ENCODE assay signal across 13 cellular contexts in the genomic region with DNA sequence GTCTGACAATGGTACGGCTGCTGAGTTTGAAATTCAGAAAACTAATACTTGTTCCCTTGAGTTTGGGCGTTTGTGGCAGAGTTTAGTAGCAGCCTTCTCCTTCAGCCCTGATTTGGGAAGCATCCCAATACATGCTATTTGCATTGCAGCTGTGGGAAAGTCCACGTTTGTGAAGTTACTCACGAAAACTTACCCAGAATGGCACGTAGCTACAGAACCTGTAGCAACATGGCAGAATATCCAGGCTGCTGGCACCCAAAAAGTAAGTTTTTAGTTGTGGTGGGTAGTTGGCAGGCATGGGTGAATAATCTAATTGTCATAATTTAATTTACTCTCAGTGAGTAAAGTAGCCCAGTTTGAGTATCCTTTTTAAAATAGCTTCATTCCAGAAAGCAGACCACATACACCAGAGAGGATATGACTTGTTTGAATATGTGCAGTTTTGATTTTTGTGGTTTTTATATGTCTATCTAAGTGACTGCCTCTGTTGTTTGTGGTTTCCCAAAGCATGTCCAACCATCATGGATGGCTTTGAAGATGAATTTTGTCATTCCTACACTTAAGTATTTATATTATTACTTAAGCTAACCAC. TPM values are rescaled to one million over a fixed set of nuclear protein-coding genes. Genes with fewer than 3 reads are reported as not detected.
DNase-seq lines count a peak whose midpoint lies in the region; ATAC-seq, FAIRE-seq and TF ChIP-seq lines count a peak whose summit lies in the region.
"Had no signal": no experiment of that assay in that cellular context is flagged by ENCODE, and none has a peak within 500 bp of the region (broad histone marks: within the 10 kb centered on the region; RNA-seq: fewer than 3 reads in every experiment).

No MANE protein-coding gene starts in this region.

- WGBS in IMR-90 (ENCODE audit: extremely low coverage in 2 of 2, insufficient read length in 1 of 2), 2 experiments, result 80% methylated on average over 1 of the region's 5 CpGs; no CpG with 5 or more reads in 1 of the 2 experiments
- 40% methylated on average over 5 of the region's 5 CpGs for WGBS in GM12878 (ENCODE audit: insufficient coverage, insufficient replicate concordance, low lambda C conversion rate, missing lambda C conversion rate)

- H2BK15ac ChIP-seq in IMR-90 (ENCODE audit: low read depth, low read length), result no peak overlapping the region

- H3K4me1 Mint-ChIP-seq in mesothelial cell of epicardium (no peaks in the 10 kb centered on the region), nephron progenitor cell (no peaks in the 10 kb centered on the region)

- intact Hi-C loops in IMR-90 (cut with micrococcal nuclease), result no loop called here
- intact Hi-C loops in GM12878 (cut with micrococcal nuclease; ENCODE audit: unreplicated experiment), result no loop called here

- H2AK5ac ChIP-seq in IMR-90 (ENCODE audit: low read depth, low read length), result no peak overlapping the region

- no peak overlapping the region for H3K56ac ChIP-seq in IMR-90 (ENCODE audit: extremely low read depth, insufficient read depth, low read length)

- H2BK120ac ChIP-seq in IMR-90 (ENCODE audit: low read depth, low read length), result no peak overlapping the region

- no peak overlapping the region for H3K18ac ChIP-seq in IMR-90 (ENCODE audit: low read depth, low read length)

- FAIRE-seq in GM12878 (lab: Jason Lieb, UNC), result no peak

- no peak overlapping the region for H4K91ac ChIP-seq in IMR-90 (ENCODE audit: insufficient read depth, low read depth, low read length)

- peak overlapping the region; percentile 62 for H3K27ac Mint-ChIP-seq in mesothelial cell of epicardium
- H3K27ac Mint-ChIP-seq in nephron progenitor cell, result no peak overlapping the region
- H3K27ac Mint-ChIP-seq: activated B cell treated with CpG ODN at 0.5 μM for 24 hours had no signal

- H3K4me2 ChIP-seq in BLaER1 (peak overlapping the region; percentile 47), IMR-90 (ENCODE audit: low read depth, low read length) (peak overlapping the region; percentile 41; the same call in 1 of the 2 replicates), GM12878 (ENCODE audit: control insufficient read depth, insufficient read depth) (no peak overlapping the region; the same call in 1 of the 2 replicates)

- TF ChIP-seq EP300 in GM12878 (IDR thresholded peaks at IDR 0.05; ENCODE audit: borderline replicate concordance in 1 of 2, control insufficient read depth in 1 of 2, low read depth in 2 of 2, low read length in 2 of 2), result no peak

- dilution Hi-C loops in IMR-90 (cut with HindIII; ENCODE audit: low sequenced_read_pairs, unreplicated experiment), result no loop called here

- BruUV-seq in IMR-90 (replicated peaks; lab: Mats Ljungman, UMichigan), result no TSS peak
- no TSS peak for BruUV-seq in GM12878 (replicated peaks; lab: Mats Ljungman, UMichigan)

- H3K27me3 ChIP-seq in BLaER1, result no peaks in the 10 kb centered on the region
- H3K27me3 ChIP-seq in IMR-90 (ENCODE audit: control insufficient read depth, insufficient read depth, low read length), result no peaks in the 10 kb centered on the region
- no peaks in the 10 kb centered on the region for H3K27me3 ChIP-seq in GM12878 (replicated peaks in 1 of 2; ENCODE audit: control insufficient read depth in 2 of 2, insufficient read depth in 2 of 2, low read length in 1 of 2)
- H3K27me3 ChIP-seq: Peyer's patch had no signal

- SMC1A ChIA-PET in GM12878 (lab: Charles Lee; ENCODE audit: uncharacterized antibody, unreplicated experiment), result interaction anchor here (0.6 to 3.2 kb wide), 10 partner anchors 9 to 885 kb away, joined by 3 to 13 read pairs (median 3); no protein-coding TSS in a partner anchor

- no peak overlapping the region for H3K23ac ChIP-seq in IMR-90 (ENCODE audit: low read depth, low read length)

- H3K14ac ChIP-seq in IMR-90 (replicated peaks; ENCODE audit: low read depth, low read length), result no peak overlapping the region

- H3K4ac ChIP-seq in IMR-90 (ENCODE audit: low read depth, low read length), result no peak overlapping the region

- TF ChIP-seq POLR2A in IMR-90 (IDR thresholded peaks at IDR 0.05; ENCODE audit: low read depth, low read length), result no peak
- no peak for TF ChIP-seq POLR2A in GM12878 (IDR thresholded peaks at IDR 0.05; ENCODE audit: low read depth, low read length)

- ATAC-seq in IMR-90 (ENCODE audit: low read depth) (peak; percentile 86), GM12878 (peak; percentile 33; the same call in 1 of the 3 replicates), GM21447 (IDR thresholded peaks at IDR 0.05; ENCODE audit: unreplicated experiment) (no peak), GM21529 (IDR thresholded peaks at IDR 0.05; ENCODE audit: unreplicated experiment) (no peak)

- H3K4me3 ChIP-seq in BLaER1, result no peak overlapping the region
- H3K4me3 ChIP-seq in IMR-90 (ENCODE audit: insufficient read depth, low read depth, low read length), result no peak overlapping the region
- no peak overlapping the region for H3K4me3 ChIP-seq in GM12878
- H3K4me3 ChIP-seq: Peyer's patch had no signal

- no peak overlapping the region for H3K9ac ChIP-seq in BLaER1
- H3K9ac ChIP-seq in IMR-90 (ENCODE audit: low read depth, low read length), result no peak overlapping the region
- no peak overlapping the region for H3K9ac ChIP-seq in GM12878 (ENCODE audit: control insufficient read depth, insufficient read depth, low read length)

- CTCF ChIA-PET in IMR-90 (lab: Yijun Ruan, JAX) (interaction anchor here (0.6 kb wide), 1 partner anchor 11 kb away, joined by 3 read pairs; no protein-coding TSS in a partner anchor), GM12878 (lab: Yijun Ruan, JAX) (interaction anchor here (1.0 to 2.6 kb wide), 7 partner anchors 27 to 115 kb away, joined by 3 to 10 read pairs (median 3); a partner anchor contains a TSS)

- H3K79me2 ChIP-seq in GM12878 (ENCODE audit: control insufficient read depth, insufficient read depth, low read length), result peaks cover 67% of the 10 kb centered on the region

- H4K8ac ChIP-seq in IMR-90 (ENCODE audit: low read depth in 2 of 2, low read length in 2 of 2), result no peak overlapping the region

- no peaks in the 10 kb centered on the region for H3K27me3 Mint-ChIP-seq in mesothelial cell of epicardium (ENCODE audit: low read depth)
- H3K27me3 Mint-ChIP-seq in nephron progenitor cell (ENCODE audit: low read depth, poor library complexity), result no peaks in the 10 kb centered on the region
- H3K27me3 Mint-ChIP-seq: activated B cell treated with CpG ODN at 0.5 μM for 24 hours had no signal

- peaks cover 7% of the 10 kb centered on the region for H3K36me3 Mint-ChIP-seq in mesothelial cell of epicardium
- peaks cover 27% of the 10 kb centered on the region for H3K36me3 Mint-ChIP-seq in nephron progenitor cell (ENCODE audit: low read depth)

- peaks cover 32% of the 10 kb centered on the region for H3K9me1 ChIP-seq in IMR-90 (ENCODE audit: insufficient read depth, low read length)

- H2BK5ac ChIP-seq in IMR-90 (ENCODE audit: low read depth, low read length, poor library complexity, severe bottlenecking), result no peak overlapping the region

- H3K9me3 ChIP-seq in BLaER1, result no peaks in the 10 kb centered on the region
- no peaks in the 10 kb centered on the region for H3K9me3 ChIP-seq in IMR-90 (ENCODE audit: control insufficient read depth, insufficient read depth, low read length)
- no peaks in the 10 kb centered on the region for H3K9me3 ChIP-seq in GM12878 (replicated peaks; ENCODE audit: control insufficient read depth, insufficient read depth, low read length)
- H3K9me3 ChIP-seq: Peyer's patch had no signal

- DNase-seq in IMR-90 (peak; percentile 79), GM12878 (ENCODE audit: low read depth, low spot score) (no peak), mesothelial cell of epicardium (ENCODE audit: low spot score in 2 of 2, unreplicated experiment in 2 of 2) (no peak), AML-193 (lab: John Stamatoyannopoulos, UW) (no peak), nephron progenitor cell (no peak)
- DNase-seq: activated B cell treated with CpG ODN at 0.5 μM for 24 hours, aorta, glutamatergic neuron, NCI-H2081 treated with DMSO at 0.1 percent for 48 hours, Peyer's patch had no signal

- H2AK9ac ChIP-seq in IMR-90 (replicated peaks; ENCODE audit: low read depth, low read length, poor library complexity), result no peak overlapping the region

- H4K5ac ChIP-seq in IMR-90 (ENCODE audit: low read depth, low read length), result no peak overlapping the region

- RAD21 ChIA-PET in GM12878 (lab: Charles Lee; ENCODE audit: unreplicated experiment), result interaction anchor here (1.0 to 2.3 kb wide), 3 partner anchors 12 to 49 kb away, joined by 3 to 6 read pairs (median 5); no protein-coding TSS in a partner anchor

- peaks cover 20% of the 10 kb centered on the region for H3K4me1 ChIP-seq in BLaER1
- H3K4me1 ChIP-seq in IMR-90 (ENCODE audit: control insufficient read depth, insufficient read depth, low read length), result peaks cover 15% of the 10 kb centered on the region
- peaks cover 8% of the 10 kb centered on the region; the same call in 1 of the 2 replicates for H3K4me1 ChIP-seq in GM12878 (ENCODE audit: control insufficient read depth, insufficient read depth, low read length)

- TF ChIP-seq CTCF in IMR-90 (conservative IDR thresholded peaks at IDR 0.05; ENCODE audit: low read depth, low read length) (no peak), GM12878 (IDR thresholded peaks at IDR 0.05 in 2 of 3, conservative IDR thresholded peaks at IDR 0.05 in 1 of 3; ENCODE audit: control insufficient read depth in 2 of 3, extremely low read depth in 1 of 3, insufficient read depth in 1 of 3, low read depth in 3 of 3, low read length in 3 of 3) (no peak), mesothelial cell of epicardium (IDR thresholded peaks at IDR 0.05; ENCODE audit: unreplicated experiment) (no peak), nephron progenitor cell (IDR thresholded peaks at IDR 0.05) (no peak)

- H3K27ac ChIP-seq in BLaER1, result no peak overlapping the region
- no peak overlapping the region for H3K27ac ChIP-seq in IMR-90 (ENCODE audit: insufficient read depth, low read length)
- H3K27ac ChIP-seq in GM12878 (ENCODE audit: control insufficient read depth, insufficient read depth), result 0 out of 2 replicates have a peak overlapping the region, but pooled peaks have one; percentile 1
- H3K27ac ChIP-seq: Peyer's patch had no signal

- H3K79me1 ChIP-seq in IMR-90 (ENCODE audit: low read depth in 1 of 2, low read length in 2 of 2), result peaks cover 42 to 75% of the 10 kb centered on the region in 2 experiments

- in situ Hi-C loops in IMR-90 (cut with MboI; ENCODE audit: low sequenced_read_pairs), result no loop called here
- in situ Hi-C loops in GM12878 (cut with MboI), result no loop called here

- H3K9me3 Mint-ChIP-seq in mesothelial cell of epicardium, result no peaks in the 10 kb centered on the region
- H3K9me3 Mint-ChIP-seq in nephron progenitor cell, result no peaks in the 10 kb centered on the region
- H3K9me3 Mint-ChIP-seq: activated B cell treated with CpG ODN at 0.5 μM for 24 hours had no signal

- no peak for TF ChIP-seq RAD21 in IMR-90 (IDR thresholded peaks at IDR 0.05; ENCODE audit: low read length)
- TF ChIP-seq RAD21 in GM12878 (IDR thresholded peaks at IDR 0.05; ENCODE audit: insufficient read depth, low read depth, low read length), result no peak

- no peak overlapping the region for H3K4me3 Mint-ChIP-seq in mesothelial cell of epicardium
- H3K4me3 Mint-ChIP-seq in nephron progenitor cell, result no peak overlapping the region
- H3K4me3 Mint-ChIP-seq: activated B cell treated with CpG ODN at 0.5 μM for 24 hours had no signal

- no peak overlapping the region for H2AFZ ChIP-seq in IMR-90 (replicated peaks; ENCODE audit: low read length, poor library complexity)
- H2AFZ ChIP-seq in GM12878 (ENCODE audit: control insufficient read depth, low read depth, low read length), result no peak overlapping the region

- H4K20me1 ChIP-seq in BLaER1 (peaks cover 100% of the 10 kb centered on the region), IMR-90 (ENCODE audit: insufficient read depth, low read length) (peaks cover 85% of the 10 kb centered on the region), GM12878 (ENCODE audit: control insufficient read depth, insufficient read depth) (no peaks in the 10 kb centered on the region)

- H3K36me3 ChIP-seq in BLaER1 (peaks cover 78% of the 10 kb centered on the region), IMR-90 (ENCODE audit: control insufficient read depth, insufficient read depth, low read length) (peaks cover 13% of the 10 kb centered on the region), GM12878 (ENCODE audit: control insufficient read depth in 2 of 2, insufficient read depth in 2 of 2, low read length in 1 of 2) (peaks cover 0 to 14% of the 10 kb centered on the region in 2 experiments; a peak in 3 of 4 replicates)

- POLR2A ChIA-PET in IMR-90 (lab: Charles Lee; ENCODE audit: unreplicated experiment) (no interaction called here), GM12878 (lab: Charles Lee) (interaction anchor here (0.5 to 2.1 kb wide), 6 partner anchors 9 to 40 kb away, joined by 3 to 5 read pairs (median 4); no protein-coding TSS in a partner anchor)

- H2BK20ac ChIP-seq in IMR-90 (ENCODE audit: low read depth, low read length), result no peak overlapping the region

RNA-seq across cellular contexts. Expression of a gene that starts 12.2 kb away (rescaled TPM):
- total RNA-seq in IMR-90 (2012; rRNA removed), result 57.2 and 66.3 TPM in 2 replicates
- 111 and 116 TPM in 2 replicates for polyA plus RNA-seq in IMR-90 (2012; rRNA removed)
- polyA plus RNA-seq in IMR-90 (2012; cell fraction: cytosol; rRNA removed), result 95.7 and 122 TPM in 2 replicates
- 37.3 and 50.6 TPM in 2 replicates for polyA plus RNA-seq in IMR-90 (2012; cell fraction: nucleus; rRNA removed; ENCODE audit: low replicate concordance)
- total RNA-seq in GM12878 (2013; cell fraction: nucleolus; rRNA removed), result 26.2 and 27.7 TPM in 2 replicates
- total RNA-seq in GM12878 (2014; rRNA removed), result 64.4 and 68.4 TPM in 2 replicates
- 64.7 and 68.7 TPM in 2 replicates for total RNA-seq in GM12878 (2014; rRNA removed; fragmentation: Illumina TruSeq; extraction: Trizol)
- 69.2 and 74.2 TPM in 2 replicates for total RNA-seq in GM12878 (2021)
- polyA plus RNA-seq in GM12878 (2011; ENCODE audit: low read depth), result 110 TPM
- 86.6 and 100 TPM in 2 replicates for polyA plus RNA-seq in GM12878 (2011; rRNA removed)
- 96.8 and 103 TPM in 2 replicates for polyA plus RNA-seq in GM12878 (2011; cell fraction: cytosol; rRNA removed)
- 55.5 and 77.9 TPM in 2 replicates for polyA plus RNA-seq in GM12878 (2011; cell fraction: nucleus; rRNA removed)
- 84.5 and 96.5 TPM in 2 replicates for polyA plus RNA-seq in GM12878 (2012)
- polyA plus RNA-seq in GM12878 (2014; fragmentation: Illumina TruSeq; extraction: Trizol), result 84.7 and 89.8 TPM in 2 replicates
- polyA plus RNA-seq in GM12878 (2014; fragmentation: Nextera tagmentation; extraction: Ambion mirVana), result 100 to 1,000 TPM; 175 to 234 TPM
- 84.3 and 93.0 TPM in 2 replicates for polyA plus RNA-seq in GM12878 (2014; rRNA removed)
- polyA plus RNA-seq in GM12878 (2016; fragmentation: Nextera tagmentation; extraction: Ambion mirVana), result 100 to 1,000 TPM; 147 to 156 TPM
- 20.6 and 38.0 TPM in 2 replicates for polyA minus RNA-seq in GM12878 (2011; rRNA and poly(A)+ RNA removed)
- polyA minus RNA-seq in GM12878 (2011; cell fraction: cytosol; rRNA and poly(A)+ RNA removed), result 8.4 and 14.6 TPM in 2 replicates
- polyA minus RNA-seq in GM12878 (2011; cell fraction: nucleus; rRNA and poly(A)+ RNA removed), result 16.9 and 26.9 TPM in 2 replicates
- 66.0 to 69.5 TPM (median 66.8 TPM) in 3 replicates for total RNA-seq in mesothelial cell of epicardium

RNA-seq across cellular contexts. Expression of a gene that starts 45.9 kb away (rescaled TPM):
- 1.6 and 1.7 TPM in 2 replicates for total RNA-seq in IMR-90 (2012; rRNA removed)
- 1.8 TPM in 2 replicates for polyA plus RNA-seq in IMR-90 (2012; rRNA removed)
- polyA plus RNA-seq in IMR-90 (2012; cell fraction: cytosol; rRNA removed), result 0.75 and 1.2 TPM in 2 replicates
- 5.9 and 7.2 TPM in 2 replicates for polyA plus RNA-seq in IMR-90 (2012; cell fraction: nucleus; rRNA removed; ENCODE audit: low replicate concordance)
- total RNA-seq in GM12878 (2013; cell fraction: nucleolus; rRNA removed), result 80.8 and 86.7 TPM in 2 replicates
- total RNA-seq in GM12878 (2014; rRNA removed), result 8.2 and 8.6 TPM in 2 replicates
- total RNA-seq in GM12878 (2014; rRNA removed; fragmentation: Illumina TruSeq; extraction: Trizol), result 7.9 and 8.3 TPM in 2 replicates
- total RNA-seq in GM12878 (2021), result 23.8 and 25.9 TPM in 2 replicates
- polyA plus RNA-seq in GM12878 (2011; ENCODE audit: low read depth), result 6.2 TPM
- polyA plus RNA-seq in GM12878 (2011; rRNA removed), result 10.0 and 11.2 TPM in 2 replicates
- 7.3 and 8.3 TPM in 2 replicates for polyA plus RNA-seq in GM12878 (2011; cell fraction: cytosol; rRNA removed)
- 27.5 and 29.7 TPM in 2 replicates for polyA plus RNA-seq in GM12878 (2011; cell fraction: nucleus; rRNA removed)
- 11.7 and 11.9 TPM in 2 replicates for polyA plus RNA-seq in GM12878 (2012)
- 10.0 and 11.3 TPM in 2 replicates for polyA plus RNA-seq in GM12878 (2014; fragmentation: Illumina TruSeq; extraction: Trizol)
- polyA plus RNA-seq in GM12878 (2014; fragmentation: Nextera tagmentation; extraction: Ambion mirVana), result under 1 TPM; 0.77 to 0.84 TPM
- polyA plus RNA-seq in GM12878 (2014; rRNA removed), result 10.5 and 10.6 TPM in 2 replicates
- polyA plus RNA-seq in GM12878 (2016; fragmentation: Nextera tagmentation; extraction: Ambion mirVana), result 1 to 10 TPM; 2.1 to 2.7 TPM
- 14.6 and 21.8 TPM in 2 replicates for polyA minus RNA-seq in GM12878 (2011; rRNA and poly(A)+ RNA removed)
- 10.1 and 12.2 TPM in 2 replicates for polyA minus RNA-seq in GM12878 (2011; cell fraction: cytosol; rRNA and poly(A)+ RNA removed)
- polyA minus RNA-seq in GM12878 (2011; cell fraction: nucleus; rRNA and poly(A)+ RNA removed), result 15.4 and 28.9 TPM in 2 replicates
- total RNA-seq in mesothelial cell of epicardium, result 39.6 to 42.6 TPM (median 41.2 TPM) in 3 replicates

RNA-seq across cellular contexts. Expression of a gene that starts 46.0 kb away (rescaled TPM):
- 349 and 523 TPM in 2 replicates for total RNA-seq in IMR-90 (2012; rRNA removed)
- polyA plus RNA-seq in IMR-90 (2012; rRNA removed), result 887 and 899 TPM in 2 replicates
- 644 and 1,415 TPM in 2 replicates for polyA plus RNA-seq in IMR-90 (2012; cell fraction: cytosol; rRNA removed)
- 237 and 431 TPM in 2 replicates for polyA plus RNA-seq in IMR-90 (2012; cell fraction: nucleus; rRNA removed; ENCODE audit: low replicate concordance)
- total RNA-seq in GM12878 (2013; cell fraction: nucleolus; rRNA removed), result not detected in 2 replicates
- total RNA-seq in GM12878 (2014; rRNA removed), result not detected in 2 replicates
- not detected in 2 replicates for total RNA-seq in GM12878 (2014; rRNA removed; fragmentation: Illumina TruSeq; extraction: Trizol)
- 0.51 and 0.97 TPM in 2 replicates for total RNA-seq in GM12878 (2021)
- not detected for polyA plus RNA-seq in GM12878 (2011; ENCODE audit: low read depth)
- polyA plus RNA-seq in GM12878 (2011; rRNA removed), result 0.12 TPM in 1 of 2 replicates, not detected in the other
- polyA plus RNA-seq in GM12878 (2011; cell fraction: cytosol; rRNA removed), result 0.06 and 0.15 TPM in 2 replicates
- polyA plus RNA-seq in GM12878 (2011; cell fraction: nucleus; rRNA removed), result not detected in 2 replicates
- not detected in 2 replicates for polyA plus RNA-seq in GM12878 (2012)
- polyA plus RNA-seq in GM12878 (2014; fragmentation: Illumina TruSeq; extraction: Trizol), result not detected in 2 replicates
- polyA plus RNA-seq in GM12878 (2014; fragmentation: Nextera tagmentation; extraction: Ambion mirVana), result not detected
- 0.06 TPM in 1 of 2 replicates, not detected in the other for polyA plus RNA-seq in GM12878 (2014; rRNA removed)
- not detected for polyA plus RNA-seq in GM12878 (2016; fragmentation: Nextera tagmentation; extraction: Ambion mirVana)
- polyA minus RNA-seq in GM12878 (2011; rRNA and poly(A)+ RNA removed), result not detected in 2 replicates
- polyA minus RNA-seq in GM12878 (2011; cell fraction: cytosol; rRNA and poly(A)+ RNA removed), result not detected in 2 replicates
- polyA minus RNA-seq in GM12878 (2011; cell fraction: nucleus; rRNA and poly(A)+ RNA removed), result not detected in 2 replicates
- total RNA-seq in mesothelial cell of epicardium, result 9.3 to 10.0 TPM (median 9.4 TPM) in 3 replicates
- total RNA-seq: activated B cell treated with CpG ODN at 0.5 μM for 24 hours had no signal

Comparison
In these comparisons a context has a peak if more than half of its experiments do, and no peak if none do; other contexts are left out.
1. ATAC-seq: peak in IMR-90 (single experiment) and GM12878 (single experiment); none in GM21447 (single experiment) and GM21529 (single experiment).
2. RNA of a gene that starts 46.0 kb away (total RNA-seq): 349 to 523 TPM in IMR-90; 9.3 to 10.0 TPM in mesothelial cell of epicardium and 0.51 to 0.97 TPM in GM12878; every median in the first group is over 10 times any median in the second.